Comparison of ENCODE assay signal across 8 cellular contexts in the genomic region with DNA sequence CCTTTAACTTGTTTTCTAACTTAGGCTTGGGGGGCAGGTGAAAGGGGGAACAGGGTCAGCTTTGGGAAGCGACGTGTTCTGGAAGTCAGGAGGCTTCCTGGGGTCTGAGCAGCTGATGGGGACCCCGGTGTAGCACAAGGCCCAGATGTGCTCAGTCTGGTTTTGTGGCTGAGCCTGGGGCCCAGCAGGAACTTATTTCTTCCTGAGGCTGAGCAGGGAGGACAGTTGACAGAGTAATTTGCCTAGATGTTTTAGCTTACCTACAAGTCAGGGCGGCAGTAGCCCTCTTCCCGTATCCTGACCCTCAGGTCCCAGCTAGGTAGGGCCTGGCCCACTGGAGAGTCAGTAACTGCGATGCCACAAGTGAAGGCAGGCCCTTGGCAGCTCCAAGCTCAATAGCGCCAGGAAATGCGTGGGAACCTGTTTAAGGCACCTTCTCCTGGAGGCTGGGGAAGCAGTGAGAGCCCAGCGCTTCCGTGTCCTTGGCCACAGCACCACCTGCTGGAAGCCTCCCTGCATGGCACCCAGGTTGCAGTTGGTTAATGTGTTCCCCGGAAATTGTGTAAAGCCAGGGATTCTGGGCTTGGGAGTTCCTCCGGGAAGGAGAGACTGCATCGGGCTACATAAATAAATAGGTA. TPM values are rescaled to one million over a fixed set of nuclear protein-coding genes. Genes with fewer than 3 reads are reported as not detected.
DNase-seq lines count a peak whose midpoint lies in the region; ATAC-seq, FAIRE-seq and TF ChIP-seq lines count a peak whose summit lies in the region.

No MANE protein-coding gene starts in this region.

- ATAC-seq in HG02981 (IDR thresholded peaks at IDR 0.05; ENCODE audit: unreplicated experiment) = no peak

- in situ Hi-C loops in SK-MEL-5 (cut with HindIII; ENCODE audit: low pct_unique_long_range_greater_than_20kb, low sequenced_read_pairs) = no loop called here

- peak; percentile 94 to 97 (median 94) for TF ChIP-seq CTCF in testis (IDR thresholded peaks at IDR 0.05)

- H3K27ac ChIP-seq in testis = peak overlapping the region; percentile 65 to 70

- no peaks in the 10 kb centered on the region for H3K27me3 Mint-ChIP-seq in activated naive CD4-positive, alpha-beta T cell treated with anti-CD3 and anti-CD28 coated beads, Interleukin-2, amount 50 U/mL, for 24 hours

- no peaks in the 10 kb centered on the region for H3K9me3 Mint-ChIP-seq in activated naive CD4-positive, alpha-beta T cell treated with anti-CD3 and anti-CD28 coated beads, Interleukin-2, amount 50 U/mL, for 24 hours

- no peaks in the 10 kb centered on the region for H3K9me3 ChIP-seq in testis

- peaks cover 84% of the 10 kb centered on the region for H3K4me1 Mint-ChIP-seq in activated naive CD4-positive, alpha-beta T cell treated with anti-CD3 and anti-CD28 coated beads, Interleukin-2, amount 50 U/mL, for 24 hours

- 17 to 19% methylated on average over 10 to 13 of the region's 13 CpGs for whole genome bisulfite sequencing in testis, 2 donors

- peak; percentile 70 for DNase-seq in GM12891 (ENCODE audit: insufficient read length, low spot score)
- peak; percentile 82 for DNase-seq in NAMALWA (ENCODE audit: low spot score)
- peak; percentile 92 for DNase-seq in SK-MEL-5 (ENCODE audit: low read depth, low spot score)
- peak; percentile 79 for DNase-seq in globus pallidus (ENCODE audit: low spot score)
- peak; percentile 85 for DNase-seq in occipital lobe (lab: John Stamatoyannopoulos, UW)
- DNase-seq in testis = peak; percentile 95

- intact Hi-C loops in testis (cut with DNase I; ENCODE audit: low total_unique reads) = loop anchor here (5.0 kb wide), 1 partner anchor 118 kb away; the partner anchor contains the start of gene IGFBP4

- H3K4me3 ChIP-seq in testis = peak overlapping the region; percentile 22 to 30

- H3K4me1 ChIP-seq in testis = peaks cover 40% of the 10 kb centered on the region

- H3K36me3 ChIP-seq in testis (ENCODE audit: low read depth, missing control alignments) = no peaks in the 10 kb centered on the region

- TF ChIP-seq POLR2A in GM12891 (IDR thresholded peaks at IDR 0.05; ENCODE audit: low read depth, low read length) (peak; percentile 72; the same call in 1 of the 2 replicates), testis (IDR thresholded peaks at IDR 0.05) (no peak)

- no peaks in the 10 kb centered on the region for H3K27me3 ChIP-seq in testis

- H3K4me3 Mint-ChIP-seq in activated naive CD4-positive, alpha-beta T cell treated with anti-CD3 and anti-CD28 coated beads, Interleukin-2, amount 50 U/mL, for 24 hours = peak overlapping the region; percentile 90

- peaks cover 37% of the 10 kb centered on the region for H3K36me3 Mint-ChIP-seq in activated naive CD4-positive, alpha-beta T cell treated with anti-CD3 and anti-CD28 coated beads, Interleukin-2, amount 50 U/mL, for 24 hours

- FAIRE-seq in GM12891 (lab: Jason Lieb, UNC) = peak; percentile 80

- peak overlapping the region; percentile 98 for H3K27ac Mint-ChIP-seq in activated naive CD4-positive, alpha-beta T cell treated with anti-CD3 and anti-CD28 coated beads, Interleukin-2, amount 50 U/mL, for 24 hours

TF ChIP-seq in GM12891, 5 proteins besides CTCF, POLR2A, EP300 and RAD21:
- TF ChIP-seq TAF1 (IDR thresholded peaks at IDR 0.05; ENCODE audit: low read depth, low read length) (no peak), PAX5 (IDR thresholded peaks at IDR 0.05; ENCODE audit: insufficient read depth, low read length, severe bottlenecking) (no peak), POU2F2 (IDR thresholded peaks at IDR 0.05; ENCODE audit: low read depth, low read length) (0 out of 2 replicates have a peak, but pooled peaks have one; percentile 61), SPI1 (IDR thresholded peaks at IDR 0.05; ENCODE audit: low read depth, low read length) (peak; percentile 10; the same call in 1 of the 2 replicates), POLR2AphosphoS5 (IDR thresholded peaks at IDR 0.05; ENCODE audit: low read depth, low read length) (peak; percentile 68)

RNA-seq across cellular contexts. Expression of gene CCR7, which starts 5.2 kb away (rescaled TPM):
- polyA plus RNA-seq in GM12891 (2012; ENCODE audit: low read depth, missing spikeins) = 156 TPM
- not detected in 2 replicates for total RNA-seq in SK-MEL-5 (2014; rRNA removed; shearing (Covaris generic))
- polyA plus RNA-seq in SK-MEL-5 (2015; cell fraction: cytosol; rRNA removed) = 0.12 TPM in 1 of 2 replicates, not detected in the other
- not detected in 2 replicates for polyA plus RNA-seq in SK-MEL-5 (2015; cell fraction: nucleus; rRNA removed)
- total RNA-seq in occipital lobe (not detected), testis (1 to 10 TPM in 1 of 2 donors, under 1 TPM in 1; 0.87 to 1.3 TPM)
- polyA plus RNA-seq in testis (ENCODE audit: insufficient read depth, low read depth, low replicate concordance) = 1.5 TPM

RNA-seq across cellular contexts. Expression of gene TNS4, which starts 58.6 kb away (rescaled TPM):
- 0.22 TPM for polyA plus RNA-seq in GM12891 (2012; ENCODE audit: low read depth, missing spikeins)
- total RNA-seq in SK-MEL-5 (2014; rRNA removed; shearing (Covaris generic)) = not detected in 2 replicates
- polyA plus RNA-seq in SK-MEL-5 (2015; cell fraction: cytosol; rRNA removed) = not detected in 2 replicates
- not detected in 2 replicates for polyA plus RNA-seq in SK-MEL-5 (2015; cell fraction: nucleus; rRNA removed)
- total RNA-seq in occipital lobe (not detected), testis (under 1 TPM; 0.12 to 0.16 TPM)
- 0.09 TPM for polyA plus RNA-seq in testis (ENCODE audit: insufficient read depth, low read depth, low replicate concordance)
